ENCODE assay signal across 1 cellular context in genomic region chr13:36766295-36766694, GRCh38.
TF ChIP-seq lines count a peak whose summit lies in the region.

No MANE protein-coding gene starts in this region.

TF ChIP-seq in IMR-90, 13 proteins besides CTCF, POLR2A, EP300 and RAD21:
- TF ChIP-seq BHLHE40 (IDR thresholded peaks at IDR 0.05; ENCODE audit: low read depth, low read length) (no peak), CEBPB (IDR thresholded peaks at IDR 0.05; ENCODE audit: low read depth, low read length) (no peak), RCOR1 (IDR thresholded peaks at IDR 0.05; ENCODE audit: insufficient replicate concordance, low read length) (no peak), RFX5 (IDR thresholded peaks at IDR 0.05; ENCODE audit: low read depth, low read length) (no peak), NFE2L2 (IDR thresholded peaks at IDR 0.05; ENCODE audit: low read depth, low read length) (no peak)
